In the genomic region with DNA sequence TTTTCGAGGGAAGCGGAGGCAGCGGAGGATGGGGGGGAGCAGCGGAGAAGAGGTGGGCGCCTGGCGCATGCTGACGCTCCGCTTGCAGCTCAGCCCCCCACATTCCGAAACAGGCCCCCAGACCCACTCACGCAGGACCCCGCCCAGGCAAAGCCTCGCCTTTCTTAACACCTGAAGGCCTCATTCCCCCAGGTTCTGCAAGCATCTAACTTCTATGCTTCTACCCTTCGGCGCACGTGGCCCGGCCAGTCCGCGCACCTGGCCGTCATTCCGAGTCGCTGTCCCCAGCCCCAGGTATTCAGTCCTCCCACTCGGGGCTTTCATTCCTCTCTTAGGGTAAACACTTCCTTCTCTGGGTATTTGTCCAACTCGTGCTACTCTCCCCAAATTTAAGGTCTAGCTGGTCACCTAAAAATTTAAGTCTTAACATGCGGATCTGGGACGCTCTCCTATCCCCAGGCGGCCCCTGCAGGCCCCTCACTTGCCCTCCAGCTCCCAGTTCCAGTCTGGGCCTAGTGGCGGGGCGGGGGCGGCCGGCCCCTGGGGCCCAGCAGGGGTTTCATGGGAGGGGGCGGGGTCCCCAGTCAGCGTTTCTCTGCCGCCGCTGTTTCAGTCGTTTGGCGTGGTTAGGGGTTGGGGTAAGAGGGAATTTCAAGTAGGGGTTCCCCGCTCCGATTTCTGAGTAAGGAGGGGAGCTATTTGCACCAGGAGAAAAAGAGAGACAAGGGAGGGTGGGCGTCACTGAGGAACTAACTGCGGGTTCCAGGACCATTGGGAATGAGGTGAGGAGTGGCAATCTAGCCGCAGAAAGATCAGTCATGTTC, we compare ENCODE assay signal across 1 cellular context.
A peak's percentile ranks its signal among the peaks of the same experiment; 100 is the strongest.
TF ChIP-seq lines count a peak whose summit lies in the region.

No MANE protein-coding gene starts in this region.

TF ChIP-seq in K562, 482 proteins besides CTCF, POLR2A, EP300 and RAD21 (continued from another document and continues in another):
- TF ChIP-seq, protein P1, sequence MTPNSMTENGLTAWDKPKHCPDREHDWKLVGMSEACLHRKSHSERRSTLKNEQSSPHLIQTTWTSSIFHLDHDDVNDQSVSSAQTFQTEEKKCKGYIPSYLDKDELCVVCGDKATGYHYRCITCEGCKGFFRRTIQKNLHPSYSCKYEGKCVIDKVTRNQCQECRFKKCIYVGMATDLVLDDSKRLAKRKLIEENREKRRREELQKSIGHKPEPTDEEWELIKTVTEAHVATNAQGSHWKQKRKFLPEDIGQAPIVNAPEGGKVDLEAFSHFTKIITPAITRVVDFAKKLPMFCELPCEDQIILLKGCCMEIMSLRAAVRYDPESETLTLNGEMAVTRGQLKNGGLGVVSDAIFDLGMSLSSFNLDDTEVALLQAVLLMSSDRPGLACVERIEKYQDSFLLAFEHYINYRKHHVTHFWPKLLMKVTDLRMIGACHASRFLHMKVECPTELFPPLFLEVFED (CRISPR knock-in tag; conservative IDR thresholded peaks at IDR 0.05): no peak
- TF ChIP-seq CBFB (CRISPR knock-in tag; IDR thresholded peaks at IDR 0.05) (no peak), KDM4B (IDR thresholded peaks at IDR 0.05; ENCODE audit: borderline replicate concordance in 2 of 2, low read depth in 1 of 2) (no peak), SRF (CRISPR knock-in tag; IDR thresholded peaks at IDR 0.05) (no peak), HLTF (IDR thresholded peaks at IDR 0.05) (no peak), MYNN (IDR thresholded peaks at IDR 0.05) (0 out of 2 replicates have a peak, but pooled peaks have one; percentile 29), MYNN (CRISPR knock-in tag; IDR thresholded peaks at IDR 0.05) (no peak), EZH2 (IDR thresholded peaks at IDR 0.05; ENCODE audit: borderline replicate concordance, low read depth, low read length) (no peak), MTA2 (IDR thresholded peaks at IDR 0.05; ENCODE audit: low read depth) (no peak), TCF7 (IDR thresholded peaks at IDR 0.05; ENCODE audit: borderline replicate concordance) (no peak), ZEB2 (IDR thresholded peaks at IDR 0.05) (peak; percentile 82; the same call in 1 of the 2 replicates), NEUROD1 (IDR thresholded peaks at IDR 0.05; ENCODE audit: borderline replicate concordance, low read depth, low read length, partially characterized antibody) (peak; percentile 55), ZNF311 (CRISPR knock-in tag; IDR thresholded peaks at IDR 0.05) (no peak), TBL1XR1 (IDR thresholded peaks at IDR 0.05; ENCODE audit: low read length in 2 of 2) (no peak), PURB (CRISPR knock-in tag; IDR thresholded peaks at IDR 0.05; ENCODE audit: low read depth) (no peak), SIN3B (IDR thresholded peaks at IDR 0.05; ENCODE audit: low read depth) (no peak), ZNF696 (CRISPR knock-in tag; conservative IDR thresholded peaks at IDR 0.05) (no peak), TAF15 (IDR thresholded peaks at IDR 0.05; ENCODE audit: low read depth, low read length) (no peak), FOXA1 (IDR thresholded peaks at IDR 0.05; ENCODE audit: borderline replicate concordance) (no peak), C11orf30 (IDR thresholded peaks at IDR 0.05; ENCODE audit: low read depth) (peak; percentile 48; the same call in 1 of the 2 replicates), XRCC4 (IDR thresholded peaks at IDR 0.05; ENCODE audit: extremely low read depth, insufficient read depth, insufficient read length) (no peak), SMAD3 (CRISPR knock-in tag; conservative IDR thresholded peaks at IDR 0.05) (no peak), ZNF140 (CRISPR knock-in tag; IDR thresholded peaks at IDR 0.05) (no peak), ZKSCAN8 (CRISPR knock-in tag; IDR thresholded peaks at IDR 0.05) (no peak), CEBPB (tag; IDR thresholded peaks at IDR 0.05) (no peak), DMBX1 (CRISPR knock-in tag; IDR thresholded peaks at IDR 0.05; ENCODE audit: borderline replicate concordance) (peak; percentile 53; the same call in 1 of the 2 replicates), RBM22 (IDR thresholded peaks at IDR 0.05; ENCODE audit: low read depth, low read length, poor library complexity, severe bottlenecking) (no peak), ZNF507 (tag; conservative IDR thresholded peaks at IDR 0.05) (no peak), MECOM (CRISPR knock-in tag; IDR thresholded peaks at IDR 0.05) (no peak), FOS (IDR thresholded peaks at IDR 0.05; ENCODE audit: extremely low read depth, insufficient read length) (no peak), ESRRA (IDR thresholded peaks at IDR 0.05; ENCODE audit: borderline replicate concordance, low read depth) (no peak), ZNF224 (CRISPR knock-in tag; IDR thresholded peaks at IDR 0.05) (no peak), ZC3H8 (IDR thresholded peaks at IDR 0.05) (no peak), ZNF41 (CRISPR knock-in tag; conservative IDR thresholded peaks at IDR 0.05) (no peak), ZZZ3 (IDR thresholded peaks at IDR 0.05) (no peak), NR4A1 (CRISPR knock-in tag; IDR thresholded peaks at IDR 0.05) (no peak), NR4A1 (tag; IDR thresholded peaks at IDR 0.05) (peak; percentile 51), EP400 (IDR thresholded peaks at IDR 0.05) (peak; percentile 87), BRF1 (IDR thresholded peaks at IDR 0.05; ENCODE audit: borderline replicate concordance, extremely low read depth, insufficient read length) (no peak), RBM15 (IDR thresholded peaks at IDR 0.05; ENCODE audit: insufficient read depth, low read length) (no peak), ZNF644 (tag; IDR thresholded peaks at IDR 0.05; ENCODE audit: low read depth) (no peak), SAP30 (IDR thresholded peaks at IDR 0.05; ENCODE audit: borderline replicate concordance, insufficient read depth, low read depth, low read length, poor library complexity, severe bottlenecking) (peak; percentile 55)
- TF ChIP-seq, protein P2, sequence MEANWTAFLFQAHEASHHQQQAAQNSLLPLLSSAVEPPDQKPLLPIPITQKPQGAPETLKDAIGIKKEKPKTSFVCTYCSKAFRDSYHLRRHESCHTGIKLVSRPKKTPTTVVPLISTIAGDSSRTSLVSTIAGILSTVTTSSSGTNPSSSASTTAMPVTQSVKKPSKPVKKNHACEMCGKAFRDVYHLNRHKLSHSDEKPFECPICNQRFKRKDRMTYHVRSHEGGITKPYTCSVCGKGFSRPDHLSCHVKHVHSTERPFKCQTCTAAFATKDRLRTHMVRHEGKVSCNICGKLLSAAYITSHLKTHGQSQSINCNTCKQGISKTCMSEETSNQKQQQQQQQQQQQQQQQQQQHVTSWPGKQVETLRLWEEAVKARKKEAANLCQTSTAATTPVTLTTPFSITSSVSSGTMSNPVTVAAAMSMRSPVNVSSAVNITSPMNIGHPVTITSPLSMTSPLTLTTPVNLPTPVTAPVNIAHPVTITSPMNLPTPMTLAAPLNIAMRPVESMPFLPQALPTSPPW (CRISPR knock-in tag; IDR thresholded peaks at IDR 0.05): no peak
- TF ChIP-seq, protein P3, sequence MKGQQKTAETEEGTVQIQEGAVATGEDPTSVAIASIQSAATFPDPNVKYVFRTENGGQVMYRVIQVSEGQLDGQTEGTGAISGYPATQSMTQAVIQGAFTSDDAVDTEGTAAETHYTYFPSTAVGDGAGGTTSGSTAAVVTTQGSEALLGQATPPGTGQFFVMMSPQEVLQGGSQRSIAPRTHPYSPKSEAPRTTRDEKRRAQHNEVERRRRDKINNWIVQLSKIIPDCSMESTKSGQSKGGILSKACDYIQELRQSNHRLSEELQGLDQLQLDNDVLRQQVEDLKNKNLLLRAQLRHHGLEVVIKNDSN (CRISPR knock-in tag; IDR thresholded peaks at IDR 0.05): peak; percentile 72
- TF ChIP-seq, protein P4, sequence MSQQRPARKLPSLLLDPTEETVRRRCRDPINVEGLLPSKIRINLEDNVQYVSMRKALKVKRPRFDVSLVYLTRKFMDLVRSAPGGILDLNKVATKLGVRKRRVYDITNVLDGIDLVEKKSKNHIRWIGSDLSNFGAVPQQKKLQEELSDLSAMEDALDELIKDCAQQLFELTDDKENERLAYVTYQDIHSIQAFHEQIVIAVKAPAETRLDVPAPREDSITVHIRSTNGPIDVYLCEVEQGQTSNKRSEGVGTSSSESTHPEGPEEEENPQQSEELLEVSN (IDR thresholded peaks at IDR 0.05; ENCODE audit: borderline replicate concordance in 1 of 2, extremely low read depth in 1 of 2, insufficient read depth in 1 of 2, insufficient read length in 1 of 2, low read depth in 1 of 2, low read length in 1 of 2, poor library complexity in 1 of 2, severe bottlenecking in 1 of 2): peak; percentile 85 to 92
- TF ChIP-seq, protein P5, sequence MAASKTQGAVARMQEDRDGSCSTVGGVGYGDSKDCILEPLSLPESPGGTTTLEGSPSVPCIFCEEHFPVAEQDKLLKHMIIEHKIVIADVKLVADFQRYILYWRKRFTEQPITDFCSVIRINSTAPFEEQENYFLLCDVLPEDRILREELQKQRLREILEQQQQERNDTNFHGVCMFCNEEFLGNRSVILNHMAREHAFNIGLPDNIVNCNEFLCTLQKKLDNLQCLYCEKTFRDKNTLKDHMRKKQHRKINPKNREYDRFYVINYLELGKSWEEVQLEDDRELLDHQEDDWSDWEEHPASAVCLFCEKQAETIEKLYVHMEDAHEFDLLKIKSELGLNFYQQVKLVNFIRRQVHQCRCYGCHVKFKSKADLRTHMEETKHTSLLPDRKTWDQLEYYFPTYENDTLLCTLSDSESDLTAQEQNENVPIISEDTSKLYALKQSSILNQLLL (CRISPR knock-in tag; IDR thresholded peaks at IDR 0.05; ENCODE audit: borderline replicate concordance): no peak
- TF ChIP-seq, protein P6, sequence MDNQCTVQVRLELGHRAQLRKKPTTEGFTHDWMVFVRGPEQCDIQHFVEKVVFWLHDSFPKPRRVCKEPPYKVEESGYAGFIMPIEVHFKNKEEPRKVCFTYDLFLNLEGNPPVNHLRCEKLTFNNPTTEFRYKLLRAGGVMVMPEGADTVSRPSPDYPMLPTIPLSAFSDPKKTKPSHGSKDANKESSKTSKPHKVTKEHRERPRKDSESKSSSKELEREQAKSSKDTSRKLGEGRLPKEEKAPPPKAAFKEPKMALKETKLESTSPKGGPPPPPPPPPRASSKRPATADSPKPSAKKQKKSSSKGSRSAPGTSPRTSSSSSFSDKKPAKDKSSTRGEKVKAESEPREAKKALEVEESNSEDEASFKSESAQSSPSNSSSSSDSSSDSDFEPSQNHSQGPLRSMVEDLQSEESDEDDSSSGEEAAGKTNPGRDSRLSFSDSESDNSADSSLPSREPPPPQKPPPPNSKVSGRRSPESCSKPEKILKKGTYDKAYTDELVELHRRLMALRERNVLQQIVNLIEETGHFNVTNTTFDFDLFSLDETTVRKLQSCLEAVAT (IDR thresholded peaks at IDR 0.05): peak in 1 of 2 experiments; percentile 46; a peak in 1 of 4 replicates
- TF ChIP-seq, protein P7, sequence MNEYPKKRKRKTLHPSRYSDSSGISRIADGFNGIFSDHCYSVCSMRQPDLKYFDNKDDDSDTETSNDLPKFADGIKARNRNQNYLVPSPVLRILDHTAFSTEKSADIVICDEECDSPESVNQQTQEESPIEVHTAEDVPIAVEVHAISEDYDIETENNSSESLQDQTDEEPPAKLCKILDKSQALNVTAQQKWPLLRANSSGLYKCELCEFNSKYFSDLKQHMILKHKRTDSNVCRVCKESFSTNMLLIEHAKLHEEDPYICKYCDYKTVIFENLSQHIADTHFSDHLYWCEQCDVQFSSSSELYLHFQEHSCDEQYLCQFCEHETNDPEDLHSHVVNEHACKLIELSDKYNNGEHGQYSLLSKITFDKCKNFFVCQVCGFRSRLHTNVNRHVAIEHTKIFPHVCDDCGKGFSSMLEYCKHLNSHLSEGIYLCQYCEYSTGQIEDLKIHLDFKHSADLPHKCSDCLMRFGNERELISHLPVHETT (CRISPR knock-in tag; conservative IDR thresholded peaks at IDR 0.05 in 1 of 2, IDR thresholded peaks at IDR 0.05 in 1 of 2): no peak; a peak in 1 of 4 replicates
- TF ChIP-seq, protein P8, sequence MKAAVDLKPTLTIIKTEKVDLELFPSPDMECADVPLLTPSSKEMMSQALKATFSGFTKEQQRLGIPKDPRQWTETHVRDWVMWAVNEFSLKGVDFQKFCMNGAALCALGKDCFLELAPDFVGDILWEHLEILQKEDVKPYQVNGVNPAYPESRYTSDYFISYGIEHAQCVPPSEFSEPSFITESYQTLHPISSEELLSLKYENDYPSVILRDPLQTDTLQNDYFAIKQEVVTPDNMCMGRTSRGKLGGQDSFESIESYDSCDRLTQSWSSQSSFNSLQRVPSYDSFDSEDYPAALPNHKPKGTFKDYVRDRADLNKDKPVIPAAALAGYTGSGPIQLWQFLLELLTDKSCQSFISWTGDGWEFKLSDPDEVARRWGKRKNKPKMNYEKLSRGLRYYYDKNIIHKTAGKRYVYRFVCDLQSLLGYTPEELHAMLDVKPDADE (conservative IDR thresholded peaks at IDR 0.05; ENCODE audit: control insufficient read depth, low read depth, low read length): no peak
- TF ChIP-seq, protein P9, sequence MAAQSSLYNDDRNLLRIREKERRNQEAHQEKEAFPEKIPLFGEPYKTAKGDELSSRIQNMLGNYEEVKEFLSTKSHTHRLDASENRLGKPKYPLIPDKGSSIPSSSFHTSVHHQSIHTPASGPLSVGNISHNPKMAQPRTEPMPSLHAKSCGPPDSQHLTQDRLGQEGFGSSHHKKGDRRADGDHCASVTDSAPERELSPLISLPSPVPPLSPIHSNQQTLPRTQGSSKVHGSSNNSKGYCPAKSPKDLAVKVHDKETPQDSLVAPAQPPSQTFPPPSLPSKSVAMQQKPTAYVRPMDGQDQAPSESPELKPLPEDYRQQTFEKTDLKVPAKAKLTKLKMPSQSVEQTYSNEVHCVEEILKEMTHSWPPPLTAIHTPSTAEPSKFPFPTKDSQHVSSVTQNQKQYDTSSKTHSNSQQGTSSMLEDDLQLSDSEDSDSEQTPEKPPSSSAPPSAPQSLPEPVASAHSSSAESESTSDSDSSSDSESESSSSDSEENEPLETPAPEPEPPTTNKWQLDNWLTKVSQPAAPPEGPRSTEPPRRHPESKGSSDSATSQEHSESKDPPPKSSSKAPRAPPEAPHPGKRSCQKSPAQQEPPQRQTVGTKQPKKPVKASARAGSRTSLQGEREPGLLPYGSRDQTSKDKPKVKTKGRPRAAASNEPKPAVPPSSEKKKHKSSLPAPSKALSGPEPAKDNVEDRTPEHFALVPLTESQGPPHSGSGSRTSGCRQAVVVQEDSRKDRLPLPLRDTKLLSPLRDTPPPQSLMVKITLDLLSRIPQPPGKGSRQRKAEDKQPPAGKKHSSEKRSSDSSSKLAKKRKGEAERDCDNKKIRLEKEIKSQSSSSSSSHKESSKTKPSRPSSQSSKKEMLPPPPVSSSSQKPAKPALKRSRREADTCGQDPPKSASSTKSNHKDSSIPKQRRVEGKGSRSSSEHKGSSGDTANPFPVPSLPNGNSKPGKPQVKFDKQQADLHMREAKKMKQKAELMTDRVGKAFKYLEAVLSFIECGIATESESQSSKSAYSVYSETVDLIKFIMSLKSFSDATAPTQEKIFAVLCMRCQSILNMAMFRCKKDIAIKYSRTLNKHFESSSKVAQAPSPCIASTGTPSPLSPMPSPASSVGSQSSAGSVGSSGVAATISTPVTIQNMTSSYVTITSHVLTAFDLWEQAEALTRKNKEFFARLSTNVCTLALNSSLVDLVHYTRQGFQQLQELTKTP (IDR thresholded peaks at IDR 0.05; ENCODE audit: low read depth in 1 of 2, partially characterized antibody in 2 of 2): no peak
- TF ChIP-seq, protein P10, sequence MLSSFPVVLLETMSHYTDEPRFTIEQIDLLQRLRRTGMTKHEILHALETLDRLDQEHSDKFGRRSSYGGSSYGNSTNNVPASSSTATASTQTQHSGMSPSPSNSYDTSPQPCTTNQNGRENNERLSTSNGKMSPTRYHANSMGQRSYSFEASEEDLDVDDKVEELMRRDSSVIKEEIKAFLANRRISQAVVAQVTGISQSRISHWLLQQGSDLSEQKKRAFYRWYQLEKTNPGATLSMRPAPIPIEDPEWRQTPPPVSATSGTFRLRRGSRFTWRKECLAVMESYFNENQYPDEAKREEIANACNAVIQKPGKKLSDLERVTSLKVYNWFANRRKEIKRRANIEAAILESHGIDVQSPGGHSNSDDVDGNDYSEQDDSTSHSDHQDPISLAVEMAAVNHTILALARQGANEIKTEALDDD (IDR thresholded peaks at IDR 0.05): no peak
